ENCODE assay signal across 14 cellular contexts in the genomic region with DNA sequence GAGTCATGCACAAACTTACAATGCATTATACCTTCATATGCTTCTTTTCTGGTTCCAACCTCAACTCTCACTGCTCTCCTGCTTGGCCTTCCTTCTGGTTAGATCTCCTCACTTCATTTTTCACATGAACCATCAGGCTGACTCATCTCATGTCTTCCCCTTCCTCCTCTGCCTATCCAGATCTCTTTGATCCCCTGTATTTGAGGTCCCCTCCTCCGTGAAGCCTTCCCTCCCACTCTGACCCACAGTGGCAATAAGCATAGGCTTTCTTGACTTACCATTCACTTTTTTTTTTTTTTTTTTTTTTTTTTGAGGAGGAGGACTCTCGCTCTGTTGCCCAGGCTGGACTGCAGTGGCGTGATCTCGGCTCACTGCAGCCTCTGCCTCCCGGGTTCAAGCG.
"Had no signal": no experiment of that assay in that cellular context is flagged by ENCODE, and none has a peak within 500 bp of the region (broad histone marks: within the 10 kb centered on the region; RNA-seq: fewer than 3 reads in every experiment).

No MANE protein-coding gene starts in this region.

- H3K36me3 Mint-ChIP-seq: activated naive CD4-positive, alpha-beta T cell treated with anti-CD3 and anti-CD28 coated beads, Interleukin-2, amount 10 ng/mL, durations not matched to agents 7 days and 5 days; naive thymus-derived CD8-positive, alpha-beta T cell; WTC11 had no signal

- H3K27ac Mint-ChIP-seq: activated naive CD4-positive, alpha-beta T cell treated with anti-CD3 and anti-CD28 coated beads, Interleukin-2, amount 10 ng/mL, durations not matched to agents 7 days and 5 days; WTC11 had no signal

- ATAC-seq: naive thymus-derived CD8-positive, alpha-beta T cell; pancreas; WTC11 had no signal

- DNase-seq: activated naive CD4-positive, alpha-beta T cell treated with anti-CD3 and anti-CD28 coated beads, Interleukin-2, amount 10 ng/mL, durations not matched to agents 7 days and 5 days; cerebellar nuclear complex; cortex of kidney; effector CD4-positive, alpha-beta T cell; lower lobe of right lung; naive thymus-derived CD8-positive, alpha-beta T cell; pancreas; Right ventricle myocardium superior; sigmoid colon; stimulated activated CD4-positive, alpha-beta T cell treated with anti-CD3 and anti-CD28 coated beads, Interleukin-1b, Interleukin-23, amount 100 ng/mL, for 48 hours; SW 1271; testis; upper lobe of left lung had no signal

- H3K4me3 Mint-ChIP-seq: activated naive CD4-positive, alpha-beta T cell treated with anti-CD3 and anti-CD28 coated beads, Interleukin-2, amount 10 ng/mL, durations not matched to agents 7 days and 5 days; naive thymus-derived CD8-positive, alpha-beta T cell; WTC11 had no signal

- H3K9me3 Mint-ChIP-seq: activated naive CD4-positive, alpha-beta T cell treated with anti-CD3 and anti-CD28 coated beads, Interleukin-2, amount 10 ng/mL, durations not matched to agents 7 days and 5 days; naive thymus-derived CD8-positive, alpha-beta T cell; WTC11 had no signal
